ENCODE assay signal across 1 cellular context in genomic region chr17:81424613-81425017, GRCh38.
A peak's percentile ranks its signal among the peaks of the same experiment; 100 is the strongest.
TF ChIP-seq lines count a peak whose summit lies in the region.

No MANE protein-coding gene starts in this region.

TF ChIP-seq in HEK293, 187 proteins besides CTCF, POLR2A, EP300 and RAD21 (continued from another document):
- TF ChIP-seq ZNF792 (tag by site-specific recombination; IDR thresholded peaks at IDR 0.05) (0 out of 2 replicates have a peak, but pooled peaks have one; percentile 57), SCRT1 (tag by site-specific recombination; IDR thresholded peaks at IDR 0.05; ENCODE audit: borderline replicate concordance) (no peak), ZNF394 (tag by site-specific recombination; IDR thresholded peaks at IDR 0.05; ENCODE audit: borderline replicate concordance) (no peak), ZNF701 (tag by site-specific recombination; IDR thresholded peaks at IDR 0.05) (no peak), HOXD13 (CRISPR knock-in tag; IDR thresholded peaks at IDR 0.05; ENCODE audit: borderline replicate concordance) (no peak), ZBTB8A (tag by site-specific recombination; IDR thresholded peaks at IDR 0.05) (no peak), KLF9 (tag by site-specific recombination; IDR thresholded peaks at IDR 0.05; ENCODE audit: low read depth) (no peak), ZNF350 (tag by site-specific recombination; IDR thresholded peaks at IDR 0.05) (no peak), BCL11B (tag by site-specific recombination; IDR thresholded peaks at IDR 0.05; ENCODE audit: low read depth) (no peak), ZFP41 (tag by site-specific recombination; IDR thresholded peaks at IDR 0.05; ENCODE audit: borderline replicate concordance) (no peak), ZNF184 (tag by site-specific recombination; IDR thresholded peaks at IDR 0.05) (no peak)
- TF ChIP-seq, protein P1, sequence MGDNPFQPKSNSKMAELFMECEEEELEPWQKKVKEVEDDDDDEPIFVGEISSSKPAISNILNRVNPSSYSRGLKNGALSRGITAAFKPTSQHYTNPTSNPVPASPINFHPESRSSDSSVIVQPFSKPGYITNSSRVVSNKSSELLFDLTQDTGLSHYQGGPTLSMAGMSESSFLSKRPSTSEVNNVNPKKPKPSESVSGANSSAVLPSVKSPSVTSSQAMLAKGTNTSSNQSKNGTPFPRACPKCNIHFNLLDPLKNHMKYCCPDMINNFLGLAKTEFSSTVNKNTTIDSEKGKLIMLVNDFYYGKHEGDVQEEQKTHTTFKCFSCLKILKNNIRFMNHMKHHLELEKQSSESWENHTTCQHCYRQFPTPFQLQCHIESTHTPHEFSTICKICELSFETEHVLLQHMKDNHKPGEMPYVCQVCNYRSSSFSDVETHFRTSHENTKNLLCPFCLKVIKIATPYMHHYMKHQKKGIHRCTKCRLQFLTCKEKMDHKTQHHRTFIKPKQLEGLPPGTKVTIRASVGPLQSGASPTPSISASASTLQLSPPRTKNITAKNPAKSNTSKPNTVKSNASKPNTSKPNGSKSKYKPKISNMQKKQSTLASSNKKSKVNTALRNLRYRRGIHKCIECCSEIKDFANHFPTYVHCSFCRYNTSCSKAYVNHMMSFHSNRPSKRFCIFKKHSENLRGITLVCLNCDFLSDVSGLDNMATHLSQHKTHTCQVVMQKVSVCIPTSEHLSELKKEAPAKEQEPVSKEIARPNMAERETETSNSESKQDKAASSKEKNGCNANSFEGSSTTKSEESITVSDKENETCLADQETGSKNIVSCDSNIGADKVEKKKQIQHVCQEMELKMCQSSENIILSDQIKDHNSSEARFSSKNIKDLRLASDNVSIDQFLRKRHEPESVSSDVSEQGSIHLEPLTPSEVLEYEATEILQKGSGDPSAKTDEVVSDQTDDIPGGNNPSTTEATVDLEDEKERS (tag by site-specific recombination; IDR thresholded peaks at IDR 0.05) = no peak
